In genomic region chr4:156111706-156112105, GRCh38 we compare ENCODE assay signal across 22 cellular contexts.
"Had no signal": no experiment of that assay in that cellular context is flagged by ENCODE, and none has a peak within 500 bp of the region (broad histone marks: within the 10 kb centered on the region; RNA-seq: fewer than 3 reads in every experiment).

No MANE protein-coding gene starts in this region.

- H3K27ac Mint-ChIP-seq: activated CD4-positive, alpha-beta memory T cell treated with anti-CD3 and anti-CD28 coated beads, Interleukin-2, amount 10 ng/mL, durations not matched to agents 7 days and 5 days; activated naive CD8-positive, alpha-beta T cell treated with anti-CD3 and anti-CD28 coated beads, Interleukin-2, amount 10 ng/mL, durations not matched to agents 7 days and 5 days; activated T-helper 2 cell treated with anti-CD3 and anti-CD28 coated beads, Interferon-gamma antibody, Interleukin-2, Interleukin-4, amounts not matched to agents 10 μg/mL and 5 μg/mL and 100 μg/mL, durations not matched to agents 14 hours and 24 hours and 36 hours; effector memory CD8-positive, alpha-beta T cell; naive thymus-derived CD8-positive, alpha-beta T cell; stimulated activated naive CD8-positive, alpha-beta T cell treated with anti-CD3 and anti-CD28 coated beads, Interleukin-15, Interleukin-2, amounts not matched to agents 100 ng/mL and 50 ng/mL, for 24 hours had no signal

- H3K27ac ChIP-seq: esophagus squamous epithelium, left lung, suprapubic skin, vagina had no signal

- H3K4me1 Mint-ChIP-seq: activated CD4-positive, alpha-beta memory T cell treated with anti-CD3 and anti-CD28 coated beads, Interleukin-2, amount 10 ng/mL, durations not matched to agents 7 days and 5 days; activated naive CD8-positive, alpha-beta T cell treated with anti-CD3 and anti-CD28 coated beads, Interleukin-2, amount 10 ng/mL, durations not matched to agents 7 days and 5 days; naive thymus-derived CD8-positive, alpha-beta T cell had no signal

- H3K27me3 Mint-ChIP-seq: activated CD4-positive, alpha-beta memory T cell treated with anti-CD3 and anti-CD28 coated beads, Interleukin-2, amount 10 ng/mL, durations not matched to agents 7 days and 5 days; activated naive CD8-positive, alpha-beta T cell treated with anti-CD3 and anti-CD28 coated beads, Interleukin-2, amount 10 ng/mL, durations not matched to agents 7 days and 5 days; effector memory CD8-positive, alpha-beta T cell; stimulated activated naive CD8-positive, alpha-beta T cell treated with anti-CD3 and anti-CD28 coated beads, Interleukin-15, Interleukin-2, amounts not matched to agents 100 ng/mL and 50 ng/mL, for 24 hours had no signal

- H3K4me1 ChIP-seq: left lung had no signal

- H3K4me3 ChIP-seq: esophagus squamous epithelium, left lung, mucosa of descending colon, suprapubic skin, transverse colon, vagina had no signal

- H3K4me3 Mint-ChIP-seq: activated CD4-positive, alpha-beta memory T cell treated with anti-CD3 and anti-CD28 coated beads, Interleukin-2, amount 10 ng/mL, durations not matched to agents 7 days and 5 days; activated naive CD8-positive, alpha-beta T cell treated with anti-CD3 and anti-CD28 coated beads, Interleukin-2, amount 10 ng/mL, durations not matched to agents 7 days and 5 days; effector memory CD8-positive, alpha-beta T cell; naive thymus-derived CD8-positive, alpha-beta T cell; stimulated activated naive CD8-positive, alpha-beta T cell treated with anti-CD3 and anti-CD28 coated beads, Interleukin-15, Interleukin-2, amounts not matched to agents 100 ng/mL and 50 ng/mL, for 24 hours had no signal

- H3K27me3 ChIP-seq: esophagus squamous epithelium, left lung, suprapubic skin, transverse colon, vagina had no signal

- H3K9me3 Mint-ChIP-seq: activated CD4-positive, alpha-beta memory T cell treated with anti-CD3 and anti-CD28 coated beads, Interleukin-2, amount 10 ng/mL, durations not matched to agents 7 days and 5 days; activated naive CD8-positive, alpha-beta T cell treated with anti-CD3 and anti-CD28 coated beads, Interleukin-2, amount 10 ng/mL, durations not matched to agents 7 days and 5 days; activated T-helper 2 cell treated with anti-CD3 and anti-CD28 coated beads, Interferon-gamma antibody, Interleukin-2, Interleukin-4, amounts not matched to agents 10 μg/mL and 5 μg/mL and 100 μg/mL, durations not matched to agents 14 hours and 24 hours and 36 hours; stimulated activated naive CD8-positive, alpha-beta T cell treated with anti-CD3 and anti-CD28 coated beads, Interleukin-15, Interleukin-2, amounts not matched to agents 100 ng/mL and 50 ng/mL, for 24 hours had no signal

- DNase-seq: activated CD4-positive, alpha-beta memory T cell treated with anti-CD3 and anti-CD28 coated beads, Interleukin-2, amount 10 ng/mL, durations not matched to agents 7 days and 5 days; activated CD4-positive, alpha-beta T cell treated with anti-CD3 and anti-CD28 coated beads for 48 hours; activated CD4-positive, CD25-positive, alpha-beta regulatory T cell; activated naive CD4-positive, alpha-beta T cell treated with Interleukin-2 at 50 U/mL for 16 hours; activated naive CD8-positive, alpha-beta T cell treated with anti-CD3 and anti-CD28 coated beads, Interleukin-2, amount 10 ng/mL, durations not matched to agents 7 days and 5 days; activated T-cell treated with anti-CD3 and anti-CD28 coated beads, Interleukin-2, amount 50 U/mL, for 1 hour; amygdala; effector memory CD8-positive, alpha-beta T cell; esophagus squamous epithelium; islet precursor cell; left lung; mucosa of descending colon; naive thymus-derived CD8-positive, alpha-beta T cell; nucleus accumbens; posterior cingulate gyrus; T-helper 1 cell; T-helper 9 cell; transverse colon had no signal

- H3K36me3 ChIP-seq: esophagus squamous epithelium, left lung, suprapubic skin, transverse colon, vagina had no signal

- ATAC-seq: effector memory CD8-positive, alpha-beta T cell; left lung; mucosa of descending colon; naive thymus-derived CD8-positive, alpha-beta T cell had no signal

- H3K9me3 ChIP-seq: esophagus squamous epithelium, left lung, mucosa of descending colon, suprapubic skin, transverse colon, vagina had no signal
